ENCODE assay signal across 8 cellular contexts in genomic region chr9:112333639-112334318, GRCh38. TPM values are rescaled to one million over a fixed set of nuclear protein-coding genes. Genes with fewer than 3 reads are reported as not detected.
A peak's percentile ranks its signal among the peaks of the same experiment; 100 is the strongest.
DNase-seq lines count a peak whose midpoint lies in the region; ATAC-seq and TF ChIP-seq lines count a peak whose summit lies in the region.

No MANE protein-coding gene starts in this region.

- BruUV-seq in Caco-2 (replicated peaks; lab: Mats Ljungman, UMichigan): no TSS peak

- peak overlapping the region; percentile 77 for H3K4me2 ChIP-seq in mesendoderm (ENCODE audit: low read length)

- peak overlapping the region; percentile 99 for H3K18ac ChIP-seq in mesendoderm (ENCODE audit: low read length)

- H3K79me1 ChIP-seq in mesendoderm (ENCODE audit: low read length): no peaks in the 10 kb centered on the region

- no peak overlapping the region for H4K8ac ChIP-seq in mesendoderm (ENCODE audit: low read depth, low read length)

- no peak overlapping the region for H2AK5ac ChIP-seq in mesendoderm (ENCODE audit: low read length)

- H3K4me3 ChIP-seq in Caco-2 (ENCODE audit: low read depth, low read length) (peak overlapping the region; percentile 94), mesendoderm (ENCODE audit: low read length) (peak overlapping the region; percentile 37)
- H3K4me3 ChIP-seq in effector memory CD4-positive, alpha-beta T cell (ENCODE audit: insufficient read depth, low read depth, low read length, poor library complexity, severe bottlenecking): peak overlapping the region; percentile 91

- POLR2A ChIA-PET in Caco-2 (lab: Charles Lee): interaction anchor here (0.6 to 1.9 kb wide), 7 partner anchors 15 to 849 kb away, joined by 3 to 10 read pairs (median 8); partner anchors contain the start of genes HSDL2 and SUSD1

- H3K4me1 ChIP-seq in Caco-2 (peaks cover 39% of the 10 kb centered on the region), mesendoderm (ENCODE audit: control insufficient read depth, low read depth, low read length) (no peaks in the 10 kb centered on the region)
- H3K4me1 ChIP-seq in effector memory CD4-positive, alpha-beta T cell (ENCODE audit: control insufficient read depth, insufficient read depth, low read length, poor library complexity, severe bottlenecking): peaks cover 13% of the 10 kb centered on the region

- peak; percentile 76 for ATAC-seq in GM21360 (IDR thresholded peaks at IDR 0.05; ENCODE audit: unreplicated experiment)

- H2BK15ac ChIP-seq in mesendoderm (replicated peaks; ENCODE audit: low read depth): no peak overlapping the region

- H3K9me3 Mint-ChIP-seq in Caco-2 (ENCODE audit: unreplicated experiment): no peaks in the 10 kb centered on the region

- H3K56ac ChIP-seq in mesendoderm (ENCODE audit: low read length): peak overlapping the region; percentile 94

- H3K27me3 ChIP-seq in Caco-2 (replicated peaks; ENCODE audit: control insufficient read depth, insufficient read depth, low read length): no peaks in the 10 kb centered on the region
- no peaks in the 10 kb centered on the region for H3K27me3 ChIP-seq in effector memory CD4-positive, alpha-beta T cell (replicated peaks; ENCODE audit: control insufficient read depth, insufficient read depth, low read length, poor library complexity, severe bottlenecking)
- H3K27me3 ChIP-seq in mesendoderm (ENCODE audit: insufficient read depth, low read length, poor library complexity): no peaks in the 10 kb centered on the region

- peak overlapping the region; percentile 85 for H3K9ac ChIP-seq in mesendoderm (ENCODE audit: low read length)

- peak overlapping the region; percentile 69 for H2BK5ac ChIP-seq in mesendoderm (ENCODE audit: low read length)

- no peak overlapping the region for H4K5ac ChIP-seq in mesendoderm (ENCODE audit: low read length)

- H2BK120ac ChIP-seq in mesendoderm (ENCODE audit: low read depth, low read length): no peak overlapping the region

- H3K4ac ChIP-seq in mesendoderm (ENCODE audit: low read depth, low read length): peak overlapping the region; percentile 46

- no peaks in the 10 kb centered on the region for H3K36me3 ChIP-seq in Caco-2 (ENCODE audit: control insufficient read depth, insufficient read depth, low read length)
- no peaks in the 10 kb centered on the region for H3K36me3 ChIP-seq in effector memory CD4-positive, alpha-beta T cell (ENCODE audit: control insufficient read depth, insufficient read depth, low read length)
- no peaks in the 10 kb centered on the region for H3K36me3 ChIP-seq in mesendoderm (ENCODE audit: control insufficient read depth, insufficient read depth, low read length)

- H3K4me3 Mint-ChIP-seq in Caco-2 (ENCODE audit: unreplicated experiment): peak overlapping the region; percentile 88

- peaks cover 27% of the 10 kb centered on the region for H3K4me1 Mint-ChIP-seq in Caco-2 (ENCODE audit: low read depth, unreplicated experiment)

- no peaks in the 10 kb centered on the region for H3K27me3 Mint-ChIP-seq in Caco-2 (ENCODE audit: insufficient read depth, unreplicated experiment)

- peak overlapping the region; percentile 94 for H3K27ac ChIP-seq in effector memory CD4-positive, alpha-beta T cell (ENCODE audit: insufficient read depth, low read length, poor library complexity, severe bottlenecking)
- peak overlapping the region; percentile 100 for H3K27ac ChIP-seq in mesendoderm (ENCODE audit: low read depth, low read length)

- no peaks in the 10 kb centered on the region for H3K9me3 ChIP-seq in Caco-2
- no peaks in the 10 kb centered on the region for H3K9me3 ChIP-seq in effector memory CD4-positive, alpha-beta T cell (ENCODE audit: control insufficient read depth, low read length)

- no CpG with 5 or more reads among the region's 72 CpGs for WGBS in mesendoderm (ENCODE audit: extremely low coverage, insufficient coverage, low lambda C conversion rate)

- no peak overlapping the region for H3K23ac ChIP-seq in mesendoderm (ENCODE audit: low read length)

- TF ChIP-seq CTCF in Caco-2 (IDR thresholded peaks at IDR 0.05; ENCODE audit: insufficient read depth in 1 of 2, low read depth in 1 of 2, low read length in 1 of 2, severe bottlenecking in 1 of 2, unreplicated experiment in 1 of 2): peak; percentile 52 to 66

- CTCF ChIA-PET in Caco-2 (lab: Charles Lee): interaction anchor here (0.6 to 1.7 kb wide), 11 partner anchors 46 to 735 kb away, joined by 3 to 23 read pairs (median 4); partner anchors contain the start of gene HSDL2

- peak overlapping the region; percentile 95 for H3K27ac Mint-ChIP-seq in Caco-2 (ENCODE audit: unreplicated experiment)

- DNase-seq in Caco-2: peak; percentile 94 to 95
- peak; percentile 96 for DNase-seq in HT-29 (ENCODE audit: low spot score)
- DNase-seq in NK-92 treated with Interleukin-12 subunit alpha and Interleukin-12 subunit beta, amount 100 ng/mL, for 24 hours (lab: John Stamatoyannopoulos, UW): peak; percentile 89
- peak; percentile 89 to 91 for DNase-seq in activated CD8-positive, alpha-beta memory T cell treated with anti-CD3 and anti-CD28 coated beads for 4 hours (ENCODE audit: low read depth in 2 of 2)
- DNase-seq in effector memory CD4-positive, alpha-beta T cell: peak; percentile 88 to 90 (median 89)
- DNase-seq in mesendoderm: peak; percentile 97
- peak; percentile 93 for DNase-seq in stimulated activated CD8-positive, alpha-beta memory T cell treated with anti-CD3 and anti-CD28 coated beads, Interleukin-12 subunit alpha, Interleukin-12 subunit beta, amount 100 ng/mL, for 4 hours (ENCODE audit: low read depth)

- H3K36me3 Mint-ChIP-seq in Caco-2 (ENCODE audit: insufficient read depth, unreplicated experiment): peaks cover 22% of the 10 kb centered on the region

- intact Hi-C loops in Caco-2 (cut with micrococcal nuclease; ENCODE audit: unreplicated experiment): loop anchor here (1.0 to 10.0 kb wide), 6 partner anchors 28 to 891 kb away; partner anchors contain the start of genes FKBP15 and SLC31A1

- H3K79me2 ChIP-seq in mesendoderm (ENCODE audit: control insufficient read depth, insufficient read depth, low read length): peaks cover 25% of the 10 kb centered on the region

RNA-seq across cellular contexts. Expression of gene PTBP3, which starts 0.4 kb away (rescaled TPM):
- total RNA-seq in Caco-2 (2022): 172 and 190 TPM in 2 replicates
- 25.9 and 27.4 TPM in 2 replicates for total RNA-seq in HT-29 (2014; rRNA removed; shearing (Covaris generic))
- polyA plus RNA-seq in mesendoderm (2013, experiment 1 of 2): 73.2 TPM
- 73.4 TPM for polyA plus RNA-seq in mesendoderm (2013, experiment 2 of 2)

RNA-seq across cellular contexts. Expression of gene HSDL2, which starts 46.1 kb away (rescaled TPM):
- 122 and 134 TPM in 2 replicates for total RNA-seq in Caco-2 (2022)
- 27.4 and 29.5 TPM in 2 replicates for total RNA-seq in HT-29 (2014; rRNA removed; shearing (Covaris generic))
- 11.8 TPM for polyA plus RNA-seq in mesendoderm (2013, experiment 1 of 2)
- polyA plus RNA-seq in mesendoderm (2013, experiment 2 of 2): 12.6 TPM

Comparison
In these comparisons a context has a peak if more than half of its experiments do, and no peak if none do; other contexts are left out.
1. Peak in every context shown above with its lines: DNase-seq, ATAC-seq, H3K4me3 ChIP-seq and H3K27ac ChIP-seq.
2. H3K4me3 ChIP-seq: peak in every context shown above with its lines; median percentile 94 in Caco-2; 91 in effector memory CD4-positive, alpha-beta T cell; 37 in mesendoderm.